In genomic region chr5:170430871-170431437, GRCh38 we compare ENCODE assay signal across 17 cellular contexts. TPM values are rescaled to one million over a fixed set of nuclear protein-coding genes. Genes with fewer than 3 reads are reported as not detected.
A peak's percentile ranks its signal among the peaks of the same experiment; 100 is the strongest.
DNase-seq lines count a peak whose midpoint lies in the region; ATAC-seq and TF ChIP-seq lines count a peak whose summit lies in the region.
"Had no signal": no experiment of that assay in that cellular context is flagged by ENCODE, and none has a peak within 500 bp of the region (broad histone marks: within the 10 kb centered on the region; RNA-seq: fewer than 3 reads in every experiment).

No MANE protein-coding gene starts in this region.

- peak; percentile 66 for DNase-seq in cardiac septum (ENCODE audit: low spot score)
- no peak for DNase-seq in left ventricle myocardium superior
- DNase-seq in NCI-H1694 treated with DMSO at 0.1 percent for 48 hours (lab: John Stamatoyannopoulos, UW) = peak; percentile 38
- DNase-seq in islet precursor cell = peak; percentile 89
- no peak for DNase-seq in NCI-H146 (lab: John Stamatoyannopoulos, UW)
- no peak for DNase-seq in stimulated activated CD4-positive, alpha-beta T cell treated with anti-CD3 and anti-CD28 coated beads, Interleukin-12 subunit alpha, Interleukin-12 subunit beta, amount 100 ng/mL, for 4 hours
- DNase-seq in stimulated activated CD4-positive, alpha-beta T cell treated with anti-CD3 and anti-CD28 coated beads, Interleukin-15, amount 100 ng/mL, for 24 hours = no peak
- DNase-seq in activated CD8-positive, alpha-beta T cell treated with anti-CD3 and anti-CD28 coated beads for 36 hours = no peak
- DNase-seq: DND-41, H7, NCI-H1436, NCI-H2107, NCI-H446 treated with DMSO at 0.1 percent for 48 hours, NCI-H82, SIG-M5 had no signal

- ATAC-seq in left ventricle myocardium superior = no peak
- ATAC-seq in activated CD8-positive, alpha-beta T cell treated with anti-CD3 and anti-CD28 coated beads for 36 hours = no peak

- no peaks in the 10 kb centered on the region for H3K36me3 Mint-ChIP-seq in activated CD8-positive, alpha-beta T cell treated with anti-CD3 and anti-CD28 coated beads for 36 hours (ENCODE audit: low read depth)

- no peak overlapping the region for H3K4me3 Mint-ChIP-seq in activated CD8-positive, alpha-beta T cell treated with anti-CD3 and anti-CD28 coated beads for 36 hours

- no peak overlapping the region for H3K27ac Mint-ChIP-seq in activated CD8-positive, alpha-beta T cell treated with anti-CD3 and anti-CD28 coated beads for 36 hours

- no peaks in the 10 kb centered on the region for H3K27me3 Mint-ChIP-seq in activated CD8-positive, alpha-beta T cell treated with anti-CD3 and anti-CD28 coated beads for 36 hours

- POLR2A ChIA-PET in activated CD8-positive, alpha-beta T cell treated with anti-CD3 and anti-CD28 coated beads for 36 hours (lab: Charles Lee) = no interaction called here

- intact Hi-C loops in cardiac septum (cut with DNase I) = no loop called here
- intact Hi-C loops in left ventricle myocardium superior (cut with micrococcal nuclease) = no loop called here
- intact Hi-C loops in activated CD8-positive, alpha-beta T cell treated with anti-CD3 and anti-CD28 coated beads for 36 hours (cut with micrococcal nuclease) = no loop called here

- TF ChIP-seq CTCF in activated CD8-positive, alpha-beta T cell treated with anti-CD3 and anti-CD28 coated beads for 36 hours (IDR thresholded peaks at IDR 0.05) = no peak

- H3K4me1 Mint-ChIP-seq in activated CD8-positive, alpha-beta T cell treated with anti-CD3 and anti-CD28 coated beads for 36 hours (ENCODE audit: low read depth) = no peaks in the 10 kb centered on the region

- CTCF ChIA-PET in activated CD8-positive, alpha-beta T cell treated with anti-CD3 and anti-CD28 coated beads for 36 hours (lab: Charles Lee) = interaction anchor here (1.0 to 6.0 kb wide), 7 partner anchors 9 to 205 kb away, joined by 3 to 118 read pairs (median 6); no protein-coding TSS in a partner anchor

- no peaks in the 10 kb centered on the region for H3K9me3 Mint-ChIP-seq in activated CD8-positive, alpha-beta T cell treated with anti-CD3 and anti-CD28 coated beads for 36 hours

RNA-seq across cellular contexts. Expression of gene KCNMB1, which starts 41.8 kb away (rescaled TPM):
- total RNA-seq in cardiac septum (5.7 TPM), left ventricle myocardium superior (0.47 TPM)
- not detected for total RNA-seq in activated CD8-positive, alpha-beta T cell treated with anti-CD3 and anti-CD28 coated beads for 36 hours
- total RNA-seq: A172, LHCN-M2 had no signal

Comparison
In these comparisons a context has a peak if more than half of its experiments do, and no peak if none do; other contexts are left out.
1. DNase-seq: peak in cardiac septum (single experiment), NCI-H1694 treated with DMSO at 0.1 percent for 48 hours (single experiment) and islet precursor cell (single experiment); none in left ventricle myocardium superior (single experiment), NCI-H146 (single experiment), stimulated activated CD4-positive, alpha-beta T cell treated with anti-CD3 and anti-CD28 coated beads, Interleukin-12 subunit alpha, Interleukin-12 subunit beta, amount 100 ng/mL, for 4 hours (single experiment), stimulated activated CD4-positive, alpha-beta T cell treated with anti-CD3 and anti-CD28 coated beads, Interleukin-15, amount 100 ng/mL, for 24 hours (single experiment) and activated CD8-positive, alpha-beta T cell treated with anti-CD3 and anti-CD28 coated beads for 36 hours (single experiment).